19 cellular contexts compared by ENCODE assay signal in genomic region chrX:51568586-51568985, GRCh38. TPM values are rescaled to one million over a fixed set of nuclear protein-coding genes. Genes with fewer than 3 reads are reported as not detected.
DNase-seq lines count a peak whose midpoint lies in the region; ATAC-seq and TF ChIP-seq lines count a peak whose summit lies in the region.
"Had no signal": no experiment of that assay in that cellular context is flagged by ENCODE, and none has a peak within 500 bp of the region (broad histone marks: within the 10 kb centered on the region; RNA-seq: fewer than 3 reads in every experiment).

No MANE protein-coding gene starts in this region.

- no peak for TF ChIP-seq CTCF in cardiac fibroblast (IDR thresholded peaks at IDR 0.05; ENCODE audit: low read depth, low read length)

- H3K4me3 ChIP-seq in cardiac fibroblast (replicated peaks in 1 of 2; ENCODE audit: low read depth in 2 of 2, low read length in 2 of 2), result no peak overlapping the region

- CTCF ChIA-PET in activated CD4-positive, alpha-beta memory T cell treated with anti-CD3 and anti-CD28 coated beads for 36 hours (lab: Charles Lee), result no interaction called here

- POLR2A ChIA-PET in activated CD4-positive, alpha-beta memory T cell treated with anti-CD3 and anti-CD28 coated beads for 36 hours (lab: Charles Lee), result no interaction called here

- H3K27ac Mint-ChIP-seq in activated CD4-positive, alpha-beta memory T cell treated with anti-CD3 and anti-CD28 coated beads for 36 hours, result no peak overlapping the region
- H3K27ac Mint-ChIP-seq: activated T-helper 1 cell treated with anti-CD3 and anti-CD28 coated beads, Interleukin-12 subunit alpha, Interleukin-12 subunit beta, Interleukin-2, Interleukin-4 antibody, amounts not matched to agents 30 ng/mL and 10 ng/mL and 1 ng/mL, durations not matched to agents 14 hours and 24 hours and 36 hours had no signal

- H3K27me3 Mint-ChIP-seq in activated CD4-positive, alpha-beta memory T cell treated with anti-CD3 and anti-CD28 coated beads for 36 hours, result no peaks in the 10 kb centered on the region

- no peak for ATAC-seq in HG03159 (IDR thresholded peaks at IDR 0.05; ENCODE audit: unreplicated experiment)
- no peak for ATAC-seq in HG03520 (IDR thresholded peaks at IDR 0.05; ENCODE audit: unreplicated experiment)
- ATAC-seq: stimulated activated naive CD8-positive, alpha-beta T cell treated with anti-CD3 and anti-CD28 coated beads, Interleukin-15, Interleukin-2, amounts not matched to agents 100 U/mL and 50 U/mL, for 24 hours had no signal

- no peaks in the 10 kb centered on the region for H3K4me1 Mint-ChIP-seq in activated CD4-positive, alpha-beta memory T cell treated with anti-CD3 and anti-CD28 coated beads for 36 hours (ENCODE audit: low read depth)

- no peaks in the 10 kb centered on the region for H3K9me3 Mint-ChIP-seq in activated CD4-positive, alpha-beta memory T cell treated with anti-CD3 and anti-CD28 coated beads for 36 hours
- H3K9me3 Mint-ChIP-seq: activated T-helper 1 cell treated with anti-CD3 and anti-CD28 coated beads, Interleukin-12 subunit alpha, Interleukin-12 subunit beta, Interleukin-2, Interleukin-4 antibody, amounts not matched to agents 30 ng/mL and 10 ng/mL and 1 ng/mL, durations not matched to agents 14 hours and 24 hours and 36 hours had no signal

- H3K4me3 Mint-ChIP-seq in activated CD4-positive, alpha-beta memory T cell treated with anti-CD3 and anti-CD28 coated beads for 36 hours, result no peak overlapping the region
- H3K4me3 Mint-ChIP-seq: activated T-helper 1 cell treated with anti-CD3 and anti-CD28 coated beads, Interleukin-12 subunit alpha, Interleukin-12 subunit beta, Interleukin-2, Interleukin-4 antibody, amounts not matched to agents 30 ng/mL and 10 ng/mL and 1 ng/mL, durations not matched to agents 14 hours and 24 hours and 36 hours had no signal

- H3K36me3 Mint-ChIP-seq in activated CD4-positive, alpha-beta memory T cell treated with anti-CD3 and anti-CD28 coated beads for 36 hours, result no peaks in the 10 kb centered on the region

- intact Hi-C loops in activated CD4-positive, alpha-beta memory T cell treated with anti-CD3 and anti-CD28 coated beads for 36 hours (cut with micrococcal nuclease), result no loop called here

- DNase-seq in AG20443 (ENCODE audit: low spot score), result peak; percentile 8
- peak; percentile 58 for DNase-seq in LHCN-M2 (ENCODE audit: low read depth)
- peak; percentile 4 to 35 for DNase-seq in cardiac fibroblast (ENCODE audit: low read depth in 2 of 2)
- peak; percentile 1 for DNase-seq in myocyte (ENCODE audit: low read depth)
- DNase-seq in activated CD4-positive, alpha-beta memory T cell treated with anti-CD3 and anti-CD28 coated beads for 36 hours, result no peak
- DNase-seq in DMS53 (lab: John Stamatoyannopoulos, UW), result no peak
- DNase-seq: activated CD4-positive, alpha-beta T cell treated with anti-CD3 and anti-CD28 coated beads, Interleukin-2, amount 50 U/mL, for 4 hours; BE2C; DMS 273 treated with DMSO at 0.1 percent for 48 hours; NCI-H2081 treated with DMSO at 0.1 percent for 48 hours; NCI-H526; OCI-M1; stimulated activated naive CD8-positive, alpha-beta T cell treated with anti-CD3 and anti-CD28 coated beads, Interleukin-15, Interleukin-2, amounts not matched to agents 100 U/mL and 50 U/mL, for 24 hours had no signal

RNA-seq across cellular contexts. Expression of gene CENPVL3, which starts 50.1 kb away (rescaled TPM):
- total RNA-seq in LHCN-M2 (2014; rRNA removed) (0.06 TPM in 2 replicates), myocyte (0.21 and 0.31 TPM in 2 replicates)
- not detected for polyA plus RNA-seq in LHCN-M2 (2012)
- not detected for polyA plus RNA-seq in myocyte (2012)
- under 1 TPM in 1 of 2 experiments, not detected in 1; 0.19 TPM for total RNA-seq in activated CD4-positive, alpha-beta memory T cell treated with anti-CD3 and anti-CD28 coated beads for 36 hours
- total RNA-seq: activated T-helper 1 cell treated with anti-CD3 and anti-CD28 coated beads, Interleukin-12 subunit alpha, Interleukin-12 subunit beta, Interleukin-2, Interleukin-4 antibody, amounts not matched to agents 30 ng/mL and 10 ng/mL and 1 ng/mL, durations not matched to agents 14 hours and 24 hours and 36 hours had no signal
- polyA plus RNA-seq: adipose tissue, esophagus, urinary bladder had no signal

Comparison
In these comparisons a context has a peak if more than half of its experiments do, and no peak if none do; other contexts are left out.
1. DNase-seq: peak in AG20443 (single experiment), LHCN-M2 (single experiment), cardiac fibroblast (2 of 2) and myocyte (single experiment); none in activated CD4-positive, alpha-beta memory T cell treated with anti-CD3 and anti-CD28 coated beads for 36 hours (single experiment) and DMS53 (single experiment).